In genomic region chr2:237012021-237012420, GRCh38 we compare ENCODE assay signal across 24 cellular contexts.
DNase-seq lines count a peak whose midpoint lies in the region; ATAC-seq, FAIRE-seq and TF ChIP-seq lines count a peak whose summit lies in the region.
"Had no signal": no experiment of that assay in that cellular context is flagged by ENCODE, and none has a peak within 500 bp of the region (broad histone marks: within the 10 kb centered on the region; RNA-seq: fewer than 3 reads in every experiment).

No MANE protein-coding gene starts in this region.

- H4K20me1 ChIP-seq in endothelial cell of umbilical vein (replicated peaks; ENCODE audit: control insufficient read depth, extremely low read depth, insufficient read depth, low read length) (no peaks in the 10 kb centered on the region), GM23338 (replicated peaks; ENCODE audit: insufficient read depth) (no peaks in the 10 kb centered on the region)

- no peaks in the 10 kb centered on the region for H3K9me1 ChIP-seq in endothelial cell of umbilical vein (replicated peaks; ENCODE audit: control insufficient read depth, extremely low read depth, insufficient read depth, low read length)

- ATAC-seq in HG02885 (IDR thresholded peaks at IDR 0.05; ENCODE audit: poor library complexity, unreplicated experiment): no peak
- ATAC-seq in GM23338: no peak
- ATAC-seq: HCT116 had no signal

- H2AFZ ChIP-seq in endothelial cell of umbilical vein (ENCODE audit: low read depth, low read length): no peak overlapping the region
- H2AFZ ChIP-seq in GM23338: no peak overlapping the region

- intact Hi-C loops in endothelial cell of umbilical vein (cut with micrococcal nuclease): loop anchor here (1.0 to 5.0 kb wide), 7 partner anchors 14 to 505 kb away; a partner anchor contains a TSS

- H3K9me2 ChIP-seq in GM23338 (ENCODE audit: insufficient read depth): 0 out of 2 replicates have a peak, but pooled peaks cover 3% of the 10 kb centered on the region

- H3K4me2 ChIP-seq in endothelial cell of umbilical vein (ENCODE audit: insufficient read depth, low read length) (peak overlapping the region; percentile 33), GM23338 (no peak overlapping the region)

- H3K27me3 ChIP-seq in endothelial cell of umbilical vein (ENCODE audit: control insufficient read depth in 2 of 2, insufficient read depth in 2 of 2, low read length in 2 of 2) (no peaks in the 10 kb centered on the region), GM23338 (ENCODE audit: insufficient read depth) (no peaks in the 10 kb centered on the region)

- TF ChIP-seq CTCF in coronary artery (IDR thresholded peaks at IDR 0.05): no peak
- TF ChIP-seq CTCF in endothelial cell of umbilical vein (IDR thresholded peaks at IDR 0.05; ENCODE audit: extremely low read depth in 1 of 2, insufficient read depth in 1 of 2, low read depth in 1 of 2, low read length in 2 of 2): no peak
- TF ChIP-seq CTCF in mesothelial cell of epicardium (IDR thresholded peaks at IDR 0.05; ENCODE audit: unreplicated experiment): no peak
- no peak for TF ChIP-seq CTCF in GM23338 (conservative IDR thresholded peaks at IDR 0.05; ENCODE audit: low read depth in 2 of 2)

- peak overlapping the region; percentile 21 for H3K9ac ChIP-seq in endothelial cell of umbilical vein (replicated peaks; ENCODE audit: extremely low read depth, insufficient read depth, low read length)

- dilution Hi-C loops in endothelial cell of umbilical vein (cut with MboI; ENCODE audit: extremely low pct_ligation_motif_present, low sequenced_read_pairs): no loop called here

- TF ChIP-seq POLR2A in endothelial cell of umbilical vein (IDR thresholded peaks at IDR 0.05; ENCODE audit: low read depth, low read length): no peak

- H3K27ac Mint-ChIP-seq in mesothelial cell of epicardium (peak overlapping the region; percentile 24), GM23338 (no peak overlapping the region)
- no peak overlapping the region for H3K27ac Mint-ChIP-seq in activated CD4-positive, alpha-beta T cell treated with anti-CD3 and anti-CD28 coated beads, Interleukin-2, amount 10 ng/mL, durations not matched to agents 7 days and 5 days

- H3F3A ChIP-seq in GM23338 (replicated peaks; ENCODE audit: low read depth): no peaks in the 10 kb centered on the region

- H3K79me2 ChIP-seq in endothelial cell of umbilical vein (ENCODE audit: control insufficient read depth, insufficient read depth, low read length) (no peaks in the 10 kb centered on the region), GM23338 (replicated peaks; ENCODE audit: insufficient read depth) (no peaks in the 10 kb centered on the region)

- H3K9me3 Mint-ChIP-seq in mesothelial cell of epicardium: peaks cover 11% of the 10 kb centered on the region
- no peaks in the 10 kb centered on the region for H3K9me3 Mint-ChIP-seq in GM23338
- no peaks in the 10 kb centered on the region for H3K9me3 Mint-ChIP-seq in activated CD4-positive, alpha-beta T cell treated with anti-CD3 and anti-CD28 coated beads, Interleukin-2, amount 10 ng/mL, durations not matched to agents 7 days and 5 days

- peaks cover 40% of the 10 kb centered on the region for H3K4me1 Mint-ChIP-seq in mesothelial cell of epicardium
- no peaks in the 10 kb centered on the region for H3K4me1 Mint-ChIP-seq in GM23338
- H3K4me1 Mint-ChIP-seq in activated CD4-positive, alpha-beta T cell treated with anti-CD3 and anti-CD28 coated beads, Interleukin-2, amount 10 ng/mL, durations not matched to agents 7 days and 5 days: no peaks in the 10 kb centered on the region
- H3K4me1 Mint-ChIP-seq: CD4-positive, alpha-beta memory T cell had no signal

- DNase-seq in coronary artery (ENCODE audit: low spot score) (no peak), endothelial cell of umbilical vein (ENCODE audit: low read depth, low spot score) (no peak), mesothelial cell of epicardium (ENCODE audit: low spot score in 2 of 2, unreplicated experiment in 2 of 2) (no peak), retina (peak; percentile 28), GM23338 (ENCODE audit: low spot score) (no peak)
- no peak for DNase-seq in activated CD4-positive, alpha-beta T cell treated with anti-CD3 and anti-CD28 coated beads, Interleukin-2, amount 10 ng/mL, durations not matched to agents 7 days and 5 days
- no peak for DNase-seq in stimulated activated CD4-positive, alpha-beta T cell treated with anti-CD3 and anti-CD28 coated beads, Interleukin-4, amount 100 ng/mL, for 24 hours
- DNase-seq: C1 segment of cervical spinal cord; Caco-2; CD4-positive, alpha-beta memory T cell; DMS 273 treated with DMSO at 0.1 percent for 48 hours; DMS79; EL; GF-D8; NCI-H1048; NCI-H1417; NCI-H1694; NCI-H2029 treated with DMSO at 0.1 percent for 48 hours; NCI-H69; RPMI8226; SHP77 had no signal

- POLR2A ChIA-PET in endothelial cell of umbilical vein (lab: Charles Lee): no interaction called here
- POLR2A ChIA-PET in activated CD4-positive, alpha-beta T cell treated with anti-CD3 and anti-CD28 coated beads, Interleukin-2, amount 10 ng/mL, durations not matched to agents 7 days and 5 days (lab: Charles Lee): no interaction called here

- peaks cover 4% of the 10 kb centered on the region for H3K36me3 Mint-ChIP-seq in mesothelial cell of epicardium
- H3K36me3 Mint-ChIP-seq in GM23338 (ENCODE audit: low read depth): no peaks in the 10 kb centered on the region
- H3K36me3 Mint-ChIP-seq in activated CD4-positive, alpha-beta T cell treated with anti-CD3 and anti-CD28 coated beads, Interleukin-2, amount 10 ng/mL, durations not matched to agents 7 days and 5 days (ENCODE audit: low read depth): no peaks in the 10 kb centered on the region
- H3K36me3 Mint-ChIP-seq: CD4-positive, alpha-beta memory T cell had no signal

- no TSS peak for BruUV-seq in endothelial cell of umbilical vein (replicated peaks; lab: Mats Ljungman, UMichigan)

- H3K4me3 ChIP-seq in coronary artery (peak overlapping the region; percentile 6), endothelial cell of umbilical vein (replicated peaks in 1 of 3; ENCODE audit: insufficient read depth in 1 of 3, low read depth in 1 of 3, low read length in 3 of 3) (no peak overlapping the region), GM23338 (no peak overlapping the region)

- CTCF ChIA-PET in endothelial cell of umbilical vein (lab: Charles Lee): interaction anchor here (1.0 to 2.2 kb wide), 7 partner anchors 13 to 500 kb away, joined by 3 to 14 read pairs (median 5); partner anchors contain the start of gene ACKR3
- CTCF ChIA-PET in activated CD4-positive, alpha-beta T cell treated with anti-CD3 and anti-CD28 coated beads, Interleukin-2, amount 10 ng/mL, durations not matched to agents 7 days and 5 days (lab: Charles Lee): no interaction called here

- H3K4me1 ChIP-seq in endothelial cell of umbilical vein (ENCODE audit: control insufficient read depth, extremely low read depth, insufficient read depth, low read length): peaks cover 24% of the 10 kb centered on the region
- H3K4me1 ChIP-seq in GM23338 (ENCODE audit: insufficient read depth): no peaks in the 10 kb centered on the region
- H3K4me1 ChIP-seq: Caco-2 had no signal

- H3K36me3 ChIP-seq in endothelial cell of umbilical vein (ENCODE audit: control insufficient read depth in 2 of 2, extremely low read depth in 1 of 2, insufficient read depth in 2 of 2, low read length in 2 of 2) (no peaks in the 10 kb centered on the region), GM23338 (ENCODE audit: insufficient read depth) (no peaks in the 10 kb centered on the region)

- no peaks in the 10 kb centered on the region for H3K9me3 ChIP-seq in endothelial cell of umbilical vein (replicated peaks; ENCODE audit: control insufficient read depth, insufficient read depth, low read length)
- H3K9me3 ChIP-seq: Caco-2 had no signal

- no peak overlapping the region for H3K4me3 Mint-ChIP-seq in mesothelial cell of epicardium
- no peak overlapping the region for H3K4me3 Mint-ChIP-seq in GM23338
- H3K4me3 Mint-ChIP-seq in activated CD4-positive, alpha-beta T cell treated with anti-CD3 and anti-CD28 coated beads, Interleukin-2, amount 10 ng/mL, durations not matched to agents 7 days and 5 days: no peak overlapping the region
- H3K4me3 Mint-ChIP-seq: CD4-positive, alpha-beta memory T cell had no signal

- no peak for FAIRE-seq in endothelial cell of umbilical vein (lab: Jason Lieb, UNC)
- FAIRE-seq: GM12891 had no signal

- H3K27me3 Mint-ChIP-seq in mesothelial cell of epicardium (ENCODE audit: low read depth) (no peaks in the 10 kb centered on the region), GM23338 (ENCODE audit: insufficient read depth, low read depth, poor library complexity) (peaks cover 10% of the 10 kb centered on the region)
- no peaks in the 10 kb centered on the region for H3K27me3 Mint-ChIP-seq in activated CD4-positive, alpha-beta T cell treated with anti-CD3 and anti-CD28 coated beads, Interleukin-2, amount 10 ng/mL, durations not matched to agents 7 days and 5 days

- H3K27ac ChIP-seq in coronary artery: no peak overlapping the region
- peak overlapping the region; percentile 54 for H3K27ac ChIP-seq in endothelial cell of umbilical vein (ENCODE audit: insufficient read depth, low read depth, low read length)
- H3K27ac ChIP-seq in GM23338 (ENCODE audit: low read depth): no peak overlapping the region

TF ChIP-seq in endothelial cell of umbilical vein, 7 proteins besides CTCF, POLR2A, EP300 and RAD21 (continues in another document):
- TF ChIP-seq EZH2 (IDR thresholded peaks at IDR 0.05; ENCODE audit: borderline replicate concordance, low read depth, low read length, severe bottlenecking) (no peak), POLR2AphosphoS5 (IDR thresholded peaks at IDR 0.05; ENCODE audit: insufficient read depth, low read depth, low read length) (no peak), JUN (IDR thresholded peaks at IDR 0.05; ENCODE audit: borderline replicate concordance, insufficient read depth, insufficient read length, low read depth) (no peak), FOS (IDR thresholded peaks at IDR 0.05; ENCODE audit: borderline replicate concordance, insufficient read depth, low read length) (no peak), GATA2 (IDR thresholded peaks at IDR 0.05; ENCODE audit: insufficient read depth, insufficient read length, low read depth, low read length) (no peak)

TF ChIP-seq in GM23338, 12 proteins besides CTCF, POLR2A, EP300 and RAD21 (continues in another document):
- no peak for TF ChIP-seq POLR2AphosphoS5 (IDR thresholded peaks at IDR 0.05; ENCODE audit: low read depth)
